ENCODE assay signal across 15 cellular contexts in genomic region chr6:89941847-89942497, GRCh38. TPM values are rescaled to one million over a fixed set of nuclear protein-coding genes. Genes with fewer than 3 reads are reported as not detected.
DNase-seq lines count a peak whose midpoint lies in the region; FAIRE-seq and TF ChIP-seq lines count a peak whose summit lies in the region.
"Had no signal": no experiment of that assay in that cellular context is flagged by ENCODE, and none has a peak within 500 bp of the region (broad histone marks: within the 10 kb centered on the region; RNA-seq: fewer than 3 reads in every experiment).

No MANE protein-coding gene starts in this region.

- intact Hi-C loops in cardiac septum (cut with DNase I) = loop anchor here (2.0 to 5.0 kb wide), 2 partner anchors 455 to 537 kb away; no protein-coding TSS in a partner anchor

- peaks cover 0 to 9% (median 3%) of the 10 kb centered on the region in 3 donors for H3K36me3 ChIP-seq in skeletal muscle tissue (ENCODE audit: control insufficient read depth in 3 of 3, insufficient read depth in 3 of 3, low read length in 3 of 3)

- no peaks in the 10 kb centered on the region for H3K27me3 ChIP-seq in layer of hippocampus (ENCODE audit: control insufficient read depth, insufficient read depth, low read length)
- H3K27me3 ChIP-seq in skeletal muscle tissue (ENCODE audit: control insufficient read depth in 3 of 3, insufficient read depth in 3 of 3, low read length in 3 of 3) = no peaks in the 10 kb centered on the region
- H3K27me3 ChIP-seq: foreskin keratinocyte had no signal

- no peak for TF ChIP-seq CTCF in VCaP (conservative IDR thresholded peaks at IDR 0.05)

- no peak for TF ChIP-seq POLR2A in GM12891 (IDR thresholded peaks at IDR 0.05; ENCODE audit: low read depth, low read length)

- peaks cover 9 to 16% (median 15%) of the 10 kb centered on the region in 3 donors for H3K4me1 ChIP-seq in skeletal muscle tissue (ENCODE audit: control insufficient read depth in 3 of 3, insufficient read depth in 3 of 3, low read length in 3 of 3)
- H3K4me1 ChIP-seq: foreskin keratinocyte had no signal

- no peaks in the 10 kb centered on the region for H3K9me3 ChIP-seq in skeletal muscle tissue (ENCODE audit: control insufficient read depth in 3 of 3, low read length in 3 of 3)

- no peak overlapping the region for H3K9ac ChIP-seq in skeletal muscle tissue (ENCODE audit: low read depth in 1 of 3, low read length in 3 of 3)

- H3K4me3 ChIP-seq in skeletal muscle tissue (ENCODE audit: low read length in 3 of 3) = no peak overlapping the region
- H3K4me3 ChIP-seq: skin epidermis had no signal

- no peak for FAIRE-seq in GM12891 (lab: Jason Lieb, UNC)

- H3K27ac ChIP-seq in VCaP (peak overlapping the region; percentile 98), layer of hippocampus (ENCODE audit: low read depth, low read length) (peak overlapping the region; percentile 66), skeletal muscle tissue (ENCODE audit: low read depth, low read length) (peak overlapping the region; percentile 29)
- H3K27ac ChIP-seq: foreskin keratinocyte had no signal

- DNase-seq in DMS79 treated with DMSO at 0.1 percent for 48 hours (lab: John Stamatoyannopoulos, UW) = peak; percentile 27
- DNase-seq in DMS79 (lab: John Stamatoyannopoulos, UW) = no peak
- no peak for DNase-seq in RKO (ENCODE audit: low spot score)
- DNase-seq in GM12891 (ENCODE audit: insufficient read length, low spot score) = no peak
- DNase-seq in cardiac septum (ENCODE audit: low spot score) = no peak
- DNase-seq: foreskin keratinocyte, IMR-90, mesendoderm, T-helper 17 cell had no signal

TF ChIP-seq in GM12891, 5 proteins besides CTCF, POLR2A, EP300 and RAD21:
- no peak for TF ChIP-seq POLR2AphosphoS5 (IDR thresholded peaks at IDR 0.05; ENCODE audit: low read depth, low read length)
- TF ChIP-seq TAF1 (IDR thresholded peaks at IDR 0.05; ENCODE audit: low read depth, low read length) = no peak
- TF ChIP-seq PAX5 (IDR thresholded peaks at IDR 0.05; ENCODE audit: insufficient read depth, low read length, severe bottlenecking) = no peak
- TF ChIP-seq SPI1 (IDR thresholded peaks at IDR 0.05; ENCODE audit: low read depth, low read length) = no peak
- no peak for TF ChIP-seq POU2F2 (IDR thresholded peaks at IDR 0.05; ENCODE audit: low read depth, low read length)

RNA-seq across cellular contexts. Expression of gene GJA10, which starts 47.7 kb away (rescaled TPM):
- not detected for total RNA-seq in skeletal muscle tissue
- polyA plus RNA-seq in GM12891 (2012; ENCODE audit: low read depth, missing spikeins) = not detected
- total RNA-seq in cardiac septum = not detected
- total RNA-seq: A172, foreskin keratinocyte, H4, IMR-90, T-helper 17 cell had no signal
- polyA plus RNA-seq: foreskin keratinocyte, IMR-90 had no signal

Comparison
In these comparisons a context has a peak if more than half of its experiments do, and no peak if none do; other contexts are left out.
1. H3K27ac ChIP-seq: peak in every context shown above with its lines; median percentile 98 in VCaP; 66 in layer of hippocampus; 29 in skeletal muscle tissue.